In the genomic region with DNA sequence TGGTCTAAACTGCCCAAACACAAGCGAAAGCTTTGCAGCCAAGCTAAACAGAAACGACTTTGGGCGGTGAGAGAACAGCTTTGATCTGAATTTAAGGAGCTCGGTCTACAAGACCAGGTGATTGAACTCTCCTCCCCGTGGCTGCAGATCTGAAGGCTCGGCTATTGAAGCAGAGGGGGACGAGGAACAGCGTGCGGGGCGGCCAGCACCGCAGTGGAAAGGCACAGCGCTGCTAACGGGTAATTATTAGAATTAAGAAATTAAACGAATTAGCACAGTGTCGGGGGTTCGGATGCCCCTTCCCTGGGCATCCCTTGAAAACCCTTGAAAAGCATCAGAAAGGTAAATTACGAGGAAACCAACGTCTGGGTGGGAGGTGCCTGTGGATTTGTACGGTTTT, we compare ENCODE assay signal across 8 cellular contexts. TPM values are rescaled to one million over a fixed set of nuclear protein-coding genes. Genes with fewer than 3 reads are reported as not detected.
DNase-seq lines count a peak whose midpoint lies in the region; ATAC-seq and TF ChIP-seq lines count a peak whose summit lies in the region.

No MANE protein-coding gene starts in this region.

- 12% methylated on average over 19 of the region's 19 CpGs for WGBS in esophagus muscularis mucosa

- peaks cover 15% of the 10 kb centered on the region for H3K27me3 ChIP-seq in ACC112 (ENCODE audit: insufficient read depth, low read length)
- peaks cover 13% of the 10 kb centered on the region for H3K27me3 ChIP-seq in NT2/D1 (ENCODE audit: insufficient read depth, insufficient read length)
- peaks cover 0 to 43% (median 0%) of the 10 kb centered on the region in 4 donors for H3K27me3 ChIP-seq in esophagus muscularis mucosa

- no peak for TF ChIP-seq CTCF in esophagus muscularis mucosa (IDR thresholded peaks at IDR 0.05)

- H3K27ac Mint-ChIP-seq in natural killer cell treated with Interleukin-12 subunit alpha and Interleukin-12 subunit beta and Interleukin-15 and Interleukin-18, amount 100 ng/mL, for 72 hours = no peak overlapping the region

- H3K27me3 Mint-ChIP-seq in natural killer cell treated with Interleukin-12 subunit alpha and Interleukin-12 subunit beta and Interleukin-15 and Interleukin-18, amount 100 ng/mL, for 72 hours = peaks cover 46 to 83% of the 10 kb centered on the region in 2 donors

- TF ChIP-seq POLR2A in esophagus muscularis mucosa (IDR thresholded peaks at IDR 0.05; ENCODE audit: low read depth) = no peak

- peaks cover 8% of the 10 kb centered on the region for H3K4me1 ChIP-seq in ACC112 (ENCODE audit: control insufficient read depth, insufficient read depth, low read length, unreplicated experiment)
- H3K4me1 ChIP-seq in NT2/D1 (ENCODE audit: insufficient read depth, insufficient read length) = peaks cover 3% of the 10 kb centered on the region
- peaks cover 5 to 19% (median 14%) of the 10 kb centered on the region in 4 donors for H3K4me1 ChIP-seq in esophagus muscularis mucosa

- peak overlapping the region; percentile 73 for H3K4me3 Mint-ChIP-seq in natural killer cell treated with Interleukin-12 subunit alpha and Interleukin-12 subunit beta and Interleukin-15 and Interleukin-18, amount 100 ng/mL, for 72 hours

- H3K27ac ChIP-seq in ACC112 (ENCODE audit: low read depth, low read length) = no peak overlapping the region
- H3K27ac ChIP-seq in esophagus muscularis mucosa (replicated peaks in 1 of 4) = peak overlapping the region in 1 of 4 donors; percentile 16

- no peak for DNase-seq in NT2/D1 (ENCODE audit: low read depth, low spot score)
- DNase-seq in esophagus muscularis mucosa (ENCODE audit: extremely low spot score) = no peak
- DNase-seq in natural killer cell treated with Interleukin-12 subunit alpha and Interleukin-12 subunit beta and Interleukin-15 and Interleukin-18, amount 100 ng/mL, for 72 hours (ENCODE audit: low spot score) = no peak
- no peak for DNase-seq in GF-D8 (lab: John Stamatoyannopoulos, UW)
- DNase-seq in NCI-H524 treated with DMSO at 0.1 percent for 48 hours (lab: John Stamatoyannopoulos, UW) = no peak
- DNase-seq in NCI-H1694 treated with DMSO at 0.1 percent for 48 hours (lab: John Stamatoyannopoulos, UW) = no peak
- DNase-seq in SIG-M5 treated with dmso at 0.1 percent for 504 hours (lab: John Stamatoyannopoulos, UW; ENCODE audit: unreplicated experiment) = no peak

- no peak overlapping the region for H3K9ac ChIP-seq in NT2/D1 (ENCODE audit: insufficient read length, low read depth)

- H3K36me3 ChIP-seq in ACC112 (ENCODE audit: insufficient read depth, low read length) = no peaks in the 10 kb centered on the region
- no peaks in the 10 kb centered on the region for H3K36me3 ChIP-seq in NT2/D1 (ENCODE audit: insufficient read depth, insufficient read length, low read length)
- no peaks in the 10 kb centered on the region for H3K36me3 ChIP-seq in esophagus muscularis mucosa

- H3K36me3 Mint-ChIP-seq in natural killer cell treated with Interleukin-12 subunit alpha and Interleukin-12 subunit beta and Interleukin-15 and Interleukin-18, amount 100 ng/mL, for 72 hours = peaks cover under 1% of the 10 kb centered on the region

- H3K79me2 ChIP-seq in ACC112 (ENCODE audit: control insufficient read depth, insufficient read depth, low read length, unreplicated experiment) = no peaks in the 10 kb centered on the region

- no peak for TF ChIP-seq EP300 in esophagus muscularis mucosa (IDR thresholded peaks at IDR 0.05)

- 0 out of 2 replicates have a peak, but pooled peaks cover 5% of the 10 kb centered on the region for H3K9me3 ChIP-seq in NT2/D1 (ENCODE audit: insufficient read depth, low read length)
- no peaks in the 10 kb centered on the region for H3K9me3 ChIP-seq in esophagus muscularis mucosa

- H3K4me3 ChIP-seq in ACC112 (ENCODE audit: low read depth, low read length) (peak overlapping the region; percentile 79), NT2/D1 (ENCODE audit: insufficient read length, low read depth) (peak overlapping the region; percentile 60), esophagus muscularis mucosa (peak overlapping the region; percentile 55 to 66 (median 59))

- peaks cover 5 to 6% of the 10 kb centered on the region in 2 donors for H3K4me1 Mint-ChIP-seq in natural killer cell treated with Interleukin-12 subunit alpha and Interleukin-12 subunit beta and Interleukin-15 and Interleukin-18, amount 100 ng/mL, for 72 hours (ENCODE audit: low read depth in 2 of 2)

- no peak for ATAC-seq in natural killer cell treated with Interleukin-12 subunit alpha and Interleukin-12 subunit beta and Interleukin-15 and Interleukin-18, amount 100 ng/mL, for 72 hours

- intact Hi-C loops in esophagus muscularis mucosa (cut with DNase I) = loop anchor here (5.0 kb wide), 1 partner anchor 79 kb away; no protein-coding TSS in a partner anchor

- peak overlapping the region; percentile 55 for H2AFZ ChIP-seq in ACC112 (ENCODE audit: low read length, unreplicated experiment)

- H3K9me3 Mint-ChIP-seq in natural killer cell treated with Interleukin-12 subunit alpha and Interleukin-12 subunit beta and Interleukin-15 and Interleukin-18, amount 100 ng/mL, for 72 hours = peaks cover 4% of the 10 kb centered on the region

RNA-seq across cellular contexts. Expression of gene TEKT3, which starts 0.4 kb away (rescaled TPM):
- total RNA-seq in esophagus muscularis mucosa = not detected
- under 1 TPM; 0.57 to 0.95 TPM for total RNA-seq in natural killer cell treated with Interleukin-12 subunit alpha and Interleukin-12 subunit beta and Interleukin-15 and Interleukin-18, amount 100 ng/mL, for 72 hours
